ENCODE assay signal across 8 cellular contexts in genomic region chr6:35728663-35729348, GRCh38. TPM values are rescaled to one million over a fixed set of nuclear protein-coding genes. Genes with fewer than 3 reads are reported as not detected.
DNase-seq lines count a peak whose midpoint lies in the region; ATAC-seq and TF ChIP-seq lines count a peak whose summit lies in the region.

No MANE protein-coding gene starts in this region.

- no peaks in the 10 kb centered on the region for H3K27me3 Mint-ChIP-seq in activated T-helper 2 cell treated with anti-CD3 and anti-CD28 coated beads, Interferon-gamma antibody, Interleukin-2, Interleukin-4, amounts not matched to agents 10 μg/mL and 5 μg/mL and 100 μg/mL, durations not matched to agents 14 hours and 24 hours and 36 hours (ENCODE audit: low read depth)

- H3K9me3 ChIP-seq in gastrocnemius medialis = no peaks in the 10 kb centered on the region

- in situ Hi-C loops in gastrocnemius medialis (cut with MboI; ENCODE audit: low sequenced_read_pairs in 4 of 4) = loop anchor here in 2 of 4 donors (5.0 kb wide), 3 partner anchors 37 to 137 kb away; no protein-coding TSS in a partner anchor

- peaks cover 81 to 82% of the 10 kb centered on the region in 2 donors for H3K4me1 ChIP-seq in gastrocnemius medialis

- H3K4me1 Mint-ChIP-seq in activated T-helper 2 cell treated with anti-CD3 and anti-CD28 coated beads, Interferon-gamma antibody, Interleukin-2, Interleukin-4, amounts not matched to agents 10 μg/mL and 5 μg/mL and 100 μg/mL, durations not matched to agents 14 hours and 24 hours and 36 hours (ENCODE audit: low read depth) = peaks cover 69% of the 10 kb centered on the region

- intact Hi-C loops in activated T-helper 2 cell treated with anti-CD3 and anti-CD28 coated beads, Interferon-gamma antibody, Interleukin-2, Interleukin-4, amounts not matched to agents 10 μg/mL and 5 μg/mL and 100 μg/mL, durations not matched to agents 14 hours and 24 hours and 36 hours (cut with micrococcal nuclease) = loop anchor here (1.0 kb wide), 3 partner anchors 10 to 48 kb away; no protein-coding TSS in a partner anchor
- intact Hi-C loops in left cardiac atrium (cut with DNase I) (no loop called here), gastrocnemius medialis (cut with DNase I; ENCODE audit: low total_unique reads) (loop anchor here (1.0 to 5.0 kb wide), 5 partner anchors 128 to 1982 kb away; partner anchors contain the start of gene IP6K3)

- H3K36me3 ChIP-seq in gastrocnemius medialis = no peaks in the 10 kb centered on the region

- peak; percentile 42 for DNase-seq in stimulated activated CD4-positive, alpha-beta T cell treated with anti-CD3 and anti-CD28 coated beads, Interleukin-1b, Interleukin-23, amount 100 ng/mL, for 48 hours
- DNase-seq in stimulated activated CD4-positive, alpha-beta T cell treated with anti-CD3 and anti-CD28 coated beads, Interleukin-4, amount 100 ng/mL, for 24 hours = no peak
- DNase-seq in activated T-helper 2 cell treated with anti-CD3 and anti-CD28 coated beads, Interferon-gamma antibody, Interleukin-2, Interleukin-4, amounts not matched to agents 10 μg/mL and 5 μg/mL and 100 μg/mL, durations not matched to agents 14 hours and 24 hours and 36 hours (ENCODE audit: low spot score) = no peak
- DNase-seq in left cardiac atrium (peak; percentile 75), gastrocnemius medialis (peak; percentile 70 to 90), COLO829 (ENCODE audit: low spot score) (no peak), dedifferentiated amniotic fluid mesenchymal stem cell (ENCODE audit: extremely low spot score) (no peak), NCI-H226 (no peak)

- ATAC-seq in left cardiac atrium (no peak), gastrocnemius medialis (no peak)

- H3K27me3 ChIP-seq in gastrocnemius medialis = no peaks in the 10 kb centered on the region

- H3K9me3 Mint-ChIP-seq in activated T-helper 2 cell treated with anti-CD3 and anti-CD28 coated beads, Interferon-gamma antibody, Interleukin-2, Interleukin-4, amounts not matched to agents 10 μg/mL and 5 μg/mL and 100 μg/mL, durations not matched to agents 14 hours and 24 hours and 36 hours = no peaks in the 10 kb centered on the region

- H3K27ac Mint-ChIP-seq in activated T-helper 2 cell treated with anti-CD3 and anti-CD28 coated beads, Interferon-gamma antibody, Interleukin-2, Interleukin-4, amounts not matched to agents 10 μg/mL and 5 μg/mL and 100 μg/mL, durations not matched to agents 14 hours and 24 hours and 36 hours = peak overlapping the region; percentile 93

- TF ChIP-seq CTCF in gastrocnemius medialis (IDR thresholded peaks at IDR 0.05 in 4 of 5, conservative IDR thresholded peaks at IDR 0.05 in 1 of 5) = peak in 1 of 5 experiments; percentile 6

- H3K4me3 ChIP-seq in gastrocnemius medialis = peak overlapping the region; percentile 46 to 63 (median 55)

- no peaks in the 10 kb centered on the region for H3K36me3 Mint-ChIP-seq in activated T-helper 2 cell treated with anti-CD3 and anti-CD28 coated beads, Interferon-gamma antibody, Interleukin-2, Interleukin-4, amounts not matched to agents 10 μg/mL and 5 μg/mL and 100 μg/mL, durations not matched to agents 14 hours and 24 hours and 36 hours (ENCODE audit: low read depth)

- H3K27ac ChIP-seq in gastrocnemius medialis = peak overlapping the region; percentile 99 to 100 (median 100)

- H3K4me3 Mint-ChIP-seq in activated T-helper 2 cell treated with anti-CD3 and anti-CD28 coated beads, Interferon-gamma antibody, Interleukin-2, Interleukin-4, amounts not matched to agents 10 μg/mL and 5 μg/mL and 100 μg/mL, durations not matched to agents 14 hours and 24 hours and 36 hours (ENCODE audit: low read depth) = peak overlapping the region; percentile 20

- no peak for TF ChIP-seq POLR2A in gastrocnemius medialis (IDR thresholded peaks at IDR 0.05)

RNA-seq across cellular contexts. Expression of gene ARMC12, which starts 8.0 kb away (rescaled TPM):
- total RNA-seq in activated T-helper 2 cell treated with anti-CD3 and anti-CD28 coated beads, Interferon-gamma antibody, Interleukin-2, Interleukin-4, amounts not matched to agents 10 μg/mL and 5 μg/mL and 100 μg/mL, durations not matched to agents 14 hours and 24 hours and 36 hours = 0.89 and 0.97 TPM in 2 replicates
- total RNA-seq in left cardiac atrium = under 1 TPM; 0.21 to 0.29 TPM
- 1 to 10 TPM in 1 of 4 donors, not detected in 3; 6.2 TPM for total RNA-seq in gastrocnemius medialis

RNA-seq across cellular contexts. Expression of gene FKBP5, which starts 40.1 kb away (rescaled TPM):
- 88.1 and 90.9 TPM in 2 replicates for total RNA-seq in activated T-helper 2 cell treated with anti-CD3 and anti-CD28 coated beads, Interferon-gamma antibody, Interleukin-2, Interleukin-4, amounts not matched to agents 10 μg/mL and 5 μg/mL and 100 μg/mL, durations not matched to agents 14 hours and 24 hours and 36 hours
- total RNA-seq in left cardiac atrium (100 to 1,000 TPM; 101 to 117 TPM), gastrocnemius medialis (1,000 to 10,000 TPM in 2 of 4 donors, 100 to 1,000 TPM in 2; 665 to 1,753 (median 1,205) TPM)

RNA-seq across cellular contexts. Expression of gene CLPSL2, which starts 47.6 kb away (rescaled TPM):
- not detected in 2 replicates for total RNA-seq in activated T-helper 2 cell treated with anti-CD3 and anti-CD28 coated beads, Interferon-gamma antibody, Interleukin-2, Interleukin-4, amounts not matched to agents 10 μg/mL and 5 μg/mL and 100 μg/mL, durations not matched to agents 14 hours and 24 hours and 36 hours
- total RNA-seq in left cardiac atrium = not detected
- total RNA-seq in gastrocnemius medialis = not detected

RNA-seq across cellular contexts. Expression of gene CLPSL1, which starts 52.0 kb away (rescaled TPM):
- not detected in 2 replicates for total RNA-seq in activated T-helper 2 cell treated with anti-CD3 and anti-CD28 coated beads, Interferon-gamma antibody, Interleukin-2, Interleukin-4, amounts not matched to agents 10 μg/mL and 5 μg/mL and 100 μg/mL, durations not matched to agents 14 hours and 24 hours and 36 hours
- total RNA-seq in left cardiac atrium (not detected), gastrocnemius medialis (not detected)

Comparison
In these comparisons a context has a peak if more than half of its experiments do, and no peak if none do; other contexts are left out.
1. DNase-seq: peak in stimulated activated CD4-positive, alpha-beta T cell treated with anti-CD3 and anti-CD28 coated beads, Interleukin-1b, Interleukin-23, amount 100 ng/mL, for 48 hours (single experiment), left cardiac atrium (single experiment) and gastrocnemius medialis (2 of 2); none in stimulated activated CD4-positive, alpha-beta T cell treated with anti-CD3 and anti-CD28 coated beads, Interleukin-4, amount 100 ng/mL, for 24 hours (single experiment), activated T-helper 2 cell treated with anti-CD3 and anti-CD28 coated beads, Interferon-gamma antibody, Interleukin-2, Interleukin-4, amounts not matched to agents 10 μg/mL and 5 μg/mL and 100 μg/mL, durations not matched to agents 14 hours and 24 hours and 36 hours (single experiment), COLO829 (single experiment), dedifferentiated amniotic fluid mesenchymal stem cell (single experiment) and NCI-H226 (single experiment).
2. intact Hi-C loops: an anchor here in activated T-helper 2 cell treated with anti-CD3 and anti-CD28 coated beads, Interferon-gamma antibody, Interleukin-2, Interleukin-4, amounts not matched to agents 10 μg/mL and 5 μg/mL and 100 μg/mL, durations not matched to agents 14 hours and 24 hours and 36 hours (1.0 kb wide) and gastrocnemius medialis (1.0 to 5.0 kb wide); none called in left cardiac atrium.